Comparison of ENCODE assay signal across 9 cellular contexts in the genomic region with DNA sequence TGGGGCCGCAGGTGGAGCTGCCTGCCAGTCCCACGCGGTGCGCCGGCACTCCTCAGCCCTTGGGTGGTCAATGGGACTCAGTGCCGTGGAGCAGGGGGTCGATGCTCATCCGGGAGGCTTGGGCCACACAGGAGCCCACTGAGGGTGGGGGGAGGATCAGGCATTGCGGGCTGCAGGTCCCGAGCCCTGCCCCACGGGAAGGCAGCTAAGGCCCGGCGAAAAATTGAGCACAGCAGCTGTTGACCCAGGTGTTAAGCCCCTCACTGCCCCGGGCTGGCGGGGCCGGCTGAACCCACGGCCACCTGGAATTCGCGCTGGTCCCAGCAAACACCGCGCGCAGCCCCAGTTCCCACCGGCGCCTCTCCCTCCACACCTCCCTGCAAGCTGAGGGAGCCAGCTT. TPM values are rescaled to one million over a fixed set of nuclear protein-coding genes. Genes with fewer than 3 reads are reported as not detected.
"Had no signal": no experiment of that assay in that cellular context is flagged by ENCODE, and none has a peak within 500 bp of the region (broad histone marks: within the 10 kb centered on the region; RNA-seq: fewer than 3 reads in every experiment).

No MANE protein-coding gene starts in this region.

- H3K36me3 Mint-ChIP-seq: IgD-negative memory B cell had no signal

- H3K4me3 Mint-ChIP-seq: IgD-negative memory B cell had no signal

- DNase-seq: IMR-90, KBM-7 had no signal

- H3K27ac Mint-ChIP-seq: IgD-negative memory B cell had no signal

- H3K27ac ChIP-seq: HL-60 had no signal

- H3K4me1 Mint-ChIP-seq: IgD-negative memory B cell had no signal

- H3K4me3 ChIP-seq: K562 had no signal

- H3K27me3 Mint-ChIP-seq: IgD-negative memory B cell had no signal

- FAIRE-seq: HepG2, HTR-8/SVneo, K562 had no signal

RNA-seq across cellular contexts. Expression of a gene that starts 26.1 kb away (rescaled TPM):
- total RNA-seq: HepG2, HT-29, HT1080, IMR-90, K562 had no signal
- polyA plus RNA-seq: HepG2, IgD-negative memory B cell, IMR-90, K562 had no signal
